In the genomic region with DNA sequence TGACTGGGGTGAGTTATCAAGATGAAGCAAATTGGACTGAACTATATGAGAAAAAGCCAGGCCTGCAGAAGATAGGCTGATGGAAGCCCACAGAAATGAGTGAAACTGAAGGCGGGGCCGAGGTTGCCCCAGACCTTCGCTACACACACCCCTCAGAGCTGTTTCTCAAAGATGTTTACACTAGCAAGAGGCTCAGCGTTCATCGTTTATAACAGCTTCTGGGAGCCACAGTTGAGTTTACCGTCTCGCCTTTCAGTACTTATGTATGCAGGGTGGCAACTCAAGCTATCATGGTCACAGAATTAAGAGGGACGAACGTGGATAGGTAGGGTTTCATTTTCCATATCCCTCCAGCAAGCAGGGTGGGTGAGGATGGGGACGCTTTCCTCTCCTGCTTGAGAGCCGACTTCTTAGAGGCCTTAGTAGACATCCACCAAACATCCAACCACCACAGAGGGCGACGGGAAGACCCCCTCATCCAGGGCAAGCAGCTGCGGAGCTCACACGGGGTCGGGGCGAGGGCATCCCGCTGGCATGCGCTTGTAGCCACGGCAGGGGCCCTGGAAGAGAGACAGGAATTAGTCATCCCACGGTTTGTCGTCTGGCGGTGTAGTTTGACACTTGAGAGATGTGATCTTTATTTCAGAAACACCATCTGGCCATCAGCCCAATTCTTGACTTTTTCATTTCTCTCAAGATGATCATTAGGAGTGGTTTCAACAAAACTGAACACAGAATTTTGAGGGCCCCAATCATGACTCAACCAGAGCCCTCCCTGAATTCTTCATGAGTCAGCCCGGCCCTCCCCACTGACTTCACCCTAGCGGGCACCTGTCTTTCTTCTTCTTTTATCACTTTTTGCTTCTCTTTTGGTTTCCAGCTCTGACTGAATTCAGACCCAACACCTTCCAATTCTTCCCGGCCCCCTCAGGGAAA, we compare ENCODE assay signal across 10 cellular contexts.
A peak's percentile ranks its signal among the peaks of the same experiment; 100 is the strongest.
DNase-seq lines count a peak whose midpoint lies in the region; ATAC-seq, FAIRE-seq and TF ChIP-seq lines count a peak whose summit lies in the region.
"Had no signal": no experiment of that assay in that cellular context is flagged by ENCODE, and none has a peak within 500 bp of the region (broad histone marks: within the 10 kb centered on the region; RNA-seq: fewer than 3 reads in every experiment).

No MANE protein-coding gene starts in this region.

- H4K20me1 ChIP-seq in GM12878 (ENCODE audit: control insufficient read depth, insufficient read depth) (no peaks in the 10 kb centered on the region), osteoblast (ENCODE audit: insufficient read depth, low read length) (no peaks in the 10 kb centered on the region)

- no peaks in the 10 kb centered on the region for H3K36me3 ChIP-seq in GM12878 (ENCODE audit: control insufficient read depth in 2 of 2, insufficient read depth in 2 of 2, low read length in 1 of 2)
- H3K36me3 ChIP-seq in osteoblast (ENCODE audit: insufficient read depth, low read length) = no peaks in the 10 kb centered on the region

- intact Hi-C loops in GM12878 (cut with micrococcal nuclease; ENCODE audit: unreplicated experiment) = no loop called here

- H3K27me3 ChIP-seq in GM12878 (replicated peaks in 1 of 2; ENCODE audit: control insufficient read depth in 2 of 2, insufficient read depth in 2 of 2, low read length in 1 of 2) = no peaks in the 10 kb centered on the region
- H3K27me3 ChIP-seq in osteoblast (ENCODE audit: insufficient read depth, low read length) = peaks cover 5% of the 10 kb centered on the region

- no peak overlapping the region for H2AFZ ChIP-seq in GM12878 (ENCODE audit: control insufficient read depth, low read depth, low read length)
- no peak overlapping the region for H2AFZ ChIP-seq in osteoblast (ENCODE audit: low read length)

- peaks cover 4% of the 10 kb centered on the region; the same call in 1 of the 3 replicates for H3K9me3 ChIP-seq in GM12878 (replicated peaks; ENCODE audit: control insufficient read depth, insufficient read depth, low read length)
- peaks cover 4% of the 10 kb centered on the region for H3K9me3 ChIP-seq in osteoblast (ENCODE audit: low read depth, low read length)

- RAD21 ChIA-PET in GM12878 (lab: Charles Lee; ENCODE audit: unreplicated experiment) = no interaction called here

- whole genome bisulfite sequencing in GM12878 (ENCODE audit: insufficient coverage, insufficient replicate concordance, low lambda C conversion rate, missing lambda C conversion rate) = 41% methylated on average over 26 of the region's 26 CpGs

- CTCF ChIA-PET in GM12878 (lab: Yijun Ruan, JAX) = no interaction called here

- H3K27ac ChIP-seq in GM12878 (ENCODE audit: control insufficient read depth, insufficient read depth) (no peak overlapping the region), osteoblast (ENCODE audit: low read depth, low read length) (no peak overlapping the region)
- H3K27ac ChIP-seq: 22Rv1, skin epidermis had no signal

- no peak for TF ChIP-seq POLR2A in GM12878 (IDR thresholded peaks at IDR 0.05; ENCODE audit: low read depth, low read length)

- H3K4me3 ChIP-seq in GM12878 = no peak overlapping the region
- no peak overlapping the region for H3K4me3 ChIP-seq in osteoblast (ENCODE audit: insufficient read depth, low read length)
- H3K4me3 ChIP-seq: skin epidermis had no signal

- in situ Hi-C loops in GM12878 (cut with MboI) = no loop called here

- TF ChIP-seq EP300 in GM12878 (IDR thresholded peaks at IDR 0.05; ENCODE audit: borderline replicate concordance in 1 of 2, control insufficient read depth in 1 of 2, low read depth in 2 of 2, low read length in 2 of 2) = no peak

- BruUV-seq in GM12878 (replicated peaks; lab: Mats Ljungman, UMichigan) = no TSS peak

- TF ChIP-seq RAD21 in GM12878 (IDR thresholded peaks at IDR 0.05; ENCODE audit: insufficient read depth, low read depth, low read length) = no peak

- SMC1A ChIA-PET in GM12878 (lab: Charles Lee; ENCODE audit: uncharacterized antibody, unreplicated experiment) = interaction anchor here (0.6 kb wide), 1 partner anchor 14 kb away, joined by 3 read pairs; no protein-coding TSS in a partner anchor

- DNase-seq in DMS 273 (lab: John Stamatoyannopoulos, UW; ENCODE audit: unreplicated experiment) (peak; percentile 77), DMS 273 treated with DMSO at 0.1 percent for 48 hours (lab: John Stamatoyannopoulos, UW) (no peak), MV-4-11 (lab: John Stamatoyannopoulos, UW) (peak; percentile 86), GM12878 (ENCODE audit: low read depth, low spot score) (no peak), osteoblast (ENCODE audit: insufficient read length, low spot score, missing footprints) (peak; percentile 94), NCI-H774 (lab: John Stamatoyannopoulos, UW) (no peak)

- H3K4me1 ChIP-seq in GM12878 (ENCODE audit: control insufficient read depth, insufficient read depth, low read length) (no peaks in the 10 kb centered on the region), osteoblast (ENCODE audit: insufficient read depth, low read length) (peaks cover 23% of the 10 kb centered on the region)

- H3K4me2 ChIP-seq in GM12878 (ENCODE audit: control insufficient read depth, insufficient read depth) (no peak overlapping the region), osteoblast (ENCODE audit: insufficient read depth, low read length) (no peak overlapping the region)

- POLR2A ChIA-PET in GM12878 (lab: Charles Lee) = no interaction called here

- H3K9ac ChIP-seq in GM12878 (ENCODE audit: control insufficient read depth, insufficient read depth, low read length) = no peak overlapping the region

- H3K79me2 ChIP-seq in GM12878 (ENCODE audit: control insufficient read depth, insufficient read depth, low read length) = no peaks in the 10 kb centered on the region
- no peaks in the 10 kb centered on the region for H3K79me2 ChIP-seq in osteoblast (ENCODE audit: insufficient read depth, low read length)

- no peak for FAIRE-seq in GM12878 (lab: Jason Lieb, UNC)

- no peak for ATAC-seq in GM12878
- ATAC-seq in GM21619 (IDR thresholded peaks at IDR 0.05; ENCODE audit: unreplicated experiment) = no peak
- ATAC-seq in HG03139 (IDR thresholded peaks at IDR 0.05; ENCODE audit: unreplicated experiment) = no peak

- TF ChIP-seq CTCF in GM12878 (IDR thresholded peaks at IDR 0.05 in 2 of 3, conservative IDR thresholded peaks at IDR 0.05 in 1 of 3; ENCODE audit: control insufficient read depth in 2 of 3, extremely low read depth in 1 of 3, insufficient read depth in 1 of 3, low read depth in 3 of 3, low read length in 3 of 3) = no peak
- TF ChIP-seq CTCF in osteoblast (IDR thresholded peaks at IDR 0.05; ENCODE audit: extremely low read depth, low read depth, low read length) = no peak

TF ChIP-seq in GM12878, 131 proteins besides CTCF, POLR2A, EP300 and RAD21:
- TF ChIP-seq, protein P1, sequence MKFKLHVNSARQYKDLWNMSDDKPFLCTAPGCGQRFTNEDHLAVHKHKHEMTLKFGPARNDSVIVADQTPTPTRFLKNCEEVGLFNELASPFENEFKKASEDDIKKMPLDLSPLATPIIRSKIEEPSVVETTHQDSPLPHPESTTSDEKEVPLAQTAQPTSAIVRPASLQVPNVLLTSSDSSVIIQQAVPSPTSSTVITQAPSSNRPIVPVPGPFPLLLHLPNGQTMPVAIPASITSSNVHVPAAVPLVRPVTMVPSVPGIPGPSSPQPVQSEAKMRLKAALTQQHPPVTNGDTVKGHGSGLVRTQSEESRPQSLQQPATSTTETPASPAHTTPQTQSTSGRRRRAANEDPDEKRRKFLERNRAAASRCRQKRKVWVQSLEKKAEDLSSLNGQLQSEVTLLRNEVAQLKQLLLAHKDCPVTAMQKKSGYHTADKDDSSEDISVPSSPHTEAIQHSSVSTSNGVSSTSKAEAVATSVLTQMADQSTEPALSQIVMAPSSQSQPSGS (IDR thresholded peaks at IDR 0.05; ENCODE audit: low read length) = 0 out of 2 replicates have a peak, but pooled peaks have one; percentile 30
- TF ChIP-seq, protein P2, sequence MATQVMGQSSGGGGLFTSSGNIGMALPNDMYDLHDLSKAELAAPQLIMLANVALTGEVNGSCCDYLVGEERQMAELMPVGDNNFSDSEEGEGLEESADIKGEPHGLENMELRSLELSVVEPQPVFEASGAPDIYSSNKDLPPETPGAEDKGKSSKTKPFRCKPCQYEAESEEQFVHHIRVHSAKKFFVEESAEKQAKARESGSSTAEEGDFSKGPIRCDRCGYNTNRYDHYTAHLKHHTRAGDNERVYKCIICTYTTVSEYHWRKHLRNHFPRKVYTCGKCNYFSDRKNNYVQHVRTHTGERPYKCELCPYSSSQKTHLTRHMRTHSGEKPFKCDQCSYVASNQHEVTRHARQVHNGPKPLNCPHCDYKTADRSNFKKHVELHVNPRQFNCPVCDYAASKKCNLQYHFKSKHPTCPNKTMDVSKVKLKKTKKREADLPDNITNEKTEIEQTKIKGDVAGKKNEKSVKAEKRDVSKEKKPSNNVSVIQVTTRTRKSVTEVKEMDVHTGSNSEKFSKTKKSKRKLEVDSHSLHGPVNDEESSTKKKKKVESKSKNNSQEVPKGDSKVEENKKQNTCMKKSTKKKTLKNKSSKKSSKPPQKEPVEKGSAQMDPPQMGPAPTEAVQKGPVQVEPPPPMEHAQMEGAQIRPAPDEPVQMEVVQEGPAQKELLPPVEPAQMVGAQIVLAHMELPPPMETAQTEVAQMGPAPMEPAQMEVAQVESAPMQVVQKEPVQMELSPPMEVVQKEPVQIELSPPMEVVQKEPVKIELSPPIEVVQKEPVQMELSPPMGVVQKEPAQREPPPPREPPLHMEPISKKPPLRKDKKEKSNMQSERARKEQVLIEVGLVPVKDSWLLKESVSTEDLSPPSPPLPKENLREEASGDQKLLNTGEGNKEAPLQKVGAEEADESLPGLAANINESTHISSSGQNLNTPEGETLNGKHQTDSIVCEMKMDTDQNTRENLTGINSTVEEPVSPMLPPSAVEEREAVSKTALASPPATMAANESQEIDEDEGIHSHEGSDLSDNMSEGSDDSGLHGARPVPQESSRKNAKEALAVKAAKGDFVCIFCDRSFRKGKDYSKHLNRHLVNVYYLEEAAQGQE (IDR thresholded peaks at IDR 0.05; ENCODE audit: low read depth, low read length) = no peak

Comparison
In these comparisons a context has a peak if more than half of its experiments do, and no peak if none do; other contexts are left out.
1. DNase-seq: peak in DMS 273 (single experiment), MV-4-11 (single experiment) and osteoblast (single experiment); none in DMS 273 treated with DMSO at 0.1 percent for 48 hours (single experiment), GM12878 (single experiment) and NCI-H774 (single experiment).